1 cellular context compared by ENCODE assay signal in genomic region chr14:103122578-103123127, GRCh38.
TF ChIP-seq lines count a peak whose summit lies in the region.

No MANE protein-coding gene starts in this region.

TF ChIP-seq in SK-N-SH treated with all-trans-retinoic acid at 6 μM for 48 hours, 23 proteins besides CTCF, POLR2A, EP300 and RAD21 (continued from another document):
- TF ChIP-seq CREB5 (CRISPR knock-in tag; IDR thresholded peaks at IDR 0.05; ENCODE audit: low read depth) (no peak), ZFP3 (CRISPR knock-in tag; IDR thresholded peaks at IDR 0.05) (no peak), TOX (CRISPR knock-in tag; IDR thresholded peaks at IDR 0.05; ENCODE audit: borderline replicate concordance) (no peak), GLIS3 (CRISPR knock-in tag; IDR thresholded peaks at IDR 0.05) (no peak)
